ENCODE assay signal across 13 cellular contexts in genomic region chr13:45194081-45194939, GRCh38. TPM values are rescaled to one million over a fixed set of nuclear protein-coding genes. Genes with fewer than 3 reads are reported as not detected.
DNase-seq lines count a peak whose midpoint lies in the region; ATAC-seq and TF ChIP-seq lines count a peak whose summit lies in the region.
"Had no signal": no experiment of that assay in that cellular context is flagged by ENCODE, and none has a peak within 500 bp of the region (broad histone marks: within the 10 kb centered on the region; RNA-seq: fewer than 3 reads in every experiment).

No MANE protein-coding gene starts in this region.

- H3K36me3 Mint-ChIP-seq in effector memory CD8-positive, alpha-beta T cell (ENCODE audit: insufficient read depth), result peaks cover 8% of the 10 kb centered on the region
- H3K36me3 Mint-ChIP-seq in natural killer cell treated with Interleukin-12 subunit alpha and Interleukin-12 subunit beta and Interleukin-15 and Interleukin-18, amount 100 ng/mL, for 72 hours, result no peaks in the 10 kb centered on the region

- H3K4ac ChIP-seq in mesenchymal stem cell (ENCODE audit: low read depth in 1 of 2, low read length in 2 of 2), result no peak overlapping the region

- no peak overlapping the region for H2BK5ac ChIP-seq in mesenchymal stem cell (ENCODE audit: low read depth, low read length, poor library complexity, severe bottlenecking)

- DNase-seq in AG10803 (ENCODE audit: low read depth), result peak; percentile 46
- DNase-seq in RWPE2 (ENCODE audit: low spot score), result no peak
- peak; percentile 80 for DNase-seq in fibroblast of gingiva (ENCODE audit: low read depth)
- no peak for DNase-seq in mesenchymal stem cell
- DNase-seq in effector memory CD8-positive, alpha-beta T cell, result no peak
- DNase-seq in activated CD4-positive, CD25-positive, alpha-beta regulatory T cell treated with anti-CD3 and anti-CD28 coated beads, Interleukin-2, amount 50 U/mL, for 72 hours, result no peak
- no peak for DNase-seq in natural killer cell treated with Interleukin-12 subunit alpha and Interleukin-12 subunit beta and Interleukin-15 and Interleukin-18, amount 100 ng/mL, for 72 hours (ENCODE audit: low spot score)
- DNase-seq: activated CD4-positive, alpha-beta T cell treated with anti-CD3 and anti-CD28 coated beads for 36 hours; CD4-positive, alpha-beta T cell; NCI-H446 had no signal

- H3K18ac ChIP-seq in mesenchymal stem cell (ENCODE audit: low read depth in 1 of 2, low read length in 2 of 2), result no peak overlapping the region

- H2AK5ac ChIP-seq in mesenchymal stem cell (ENCODE audit: low read length, severe bottlenecking), result peak overlapping the region; percentile 47

- H3K27ac Mint-ChIP-seq in effector memory CD8-positive, alpha-beta T cell, result no peak overlapping the region
- H3K27ac Mint-ChIP-seq in natural killer cell treated with Interleukin-12 subunit alpha and Interleukin-12 subunit beta and Interleukin-15 and Interleukin-18, amount 100 ng/mL, for 72 hours, result no peak overlapping the region
- H3K27ac Mint-ChIP-seq: activated CD4-positive, alpha-beta T cell treated with anti-CD3 and anti-CD28 coated beads for 36 hours; CD4-positive, alpha-beta T cell had no signal

- no peak overlapping the region for H2BK12ac ChIP-seq in mesenchymal stem cell (ENCODE audit: low read length in 2 of 2)

- H3K23ac ChIP-seq in mesenchymal stem cell (ENCODE audit: low read length in 2 of 2), result peak overlapping the region in 1 of 2 experiments; percentile 89

- TF ChIP-seq CTCF in AG10803 (conservative IDR thresholded peaks at IDR 0.05; ENCODE audit: low read length) (peak; percentile 56), RWPE2 (IDR thresholded peaks at IDR 0.05; ENCODE audit: poor library complexity, severe bottlenecking) (no peak)

- no peak overlapping the region for H3K4me3 Mint-ChIP-seq in effector memory CD8-positive, alpha-beta T cell
- no peak overlapping the region for H3K4me3 Mint-ChIP-seq in natural killer cell treated with Interleukin-12 subunit alpha and Interleukin-12 subunit beta and Interleukin-15 and Interleukin-18, amount 100 ng/mL, for 72 hours
- H3K4me3 Mint-ChIP-seq: activated CD4-positive, alpha-beta T cell treated with anti-CD3 and anti-CD28 coated beads for 36 hours; CD4-positive, alpha-beta T cell had no signal

- no peak overlapping the region for H3K14ac ChIP-seq in mesenchymal stem cell (ENCODE audit: low read length in 2 of 2)

- H3K79me1 ChIP-seq in mesenchymal stem cell (replicated peaks; ENCODE audit: low read length, poor library complexity, severe bottlenecking), result peaks cover 6% of the 10 kb centered on the region

- H3K4me1 Mint-ChIP-seq in effector memory CD8-positive, alpha-beta T cell (ENCODE audit: low read depth in 2 of 2), result peaks cover 4 to 5% of the 10 kb centered on the region in 2 donors
- peaks cover 8 to 14% of the 10 kb centered on the region in 2 donors for H3K4me1 Mint-ChIP-seq in natural killer cell treated with Interleukin-12 subunit alpha and Interleukin-12 subunit beta and Interleukin-15 and Interleukin-18, amount 100 ng/mL, for 72 hours (ENCODE audit: low read depth in 2 of 2)

- ATAC-seq in RWPE2 (ENCODE audit: low read depth) (no peak), GM18861 (IDR thresholded peaks at IDR 0.05; ENCODE audit: unreplicated experiment) (no peak)
- no peak for ATAC-seq in effector memory CD8-positive, alpha-beta T cell (replicated peaks)
- ATAC-seq in natural killer cell treated with Interleukin-12 subunit alpha and Interleukin-12 subunit beta and Interleukin-15 and Interleukin-18, amount 100 ng/mL, for 72 hours, result no peak
- ATAC-seq: activated CD4-positive, alpha-beta T cell treated with anti-CD3 and anti-CD28 coated beads for 36 hours had no signal

- H3K36me3 ChIP-seq in RWPE2 (ENCODE audit: low read depth) (0 out of 2 replicates have a peak, but pooled peaks cover 3% of the 10 kb centered on the region), mesenchymal stem cell (ENCODE audit: control insufficient read depth in 1 of 2, insufficient read depth in 2 of 2, low read depth in 1 of 2, low read length in 2 of 2) (no peaks in the 10 kb centered on the region)

- H3K4me1 ChIP-seq in RWPE2 (ENCODE audit: insufficient read depth, poor library complexity, severe bottlenecking) (peaks cover 45% of the 10 kb centered on the region), mesenchymal stem cell (ENCODE audit: control insufficient read depth, insufficient read depth, low read depth, low read length) (peaks cover 4% of the 10 kb centered on the region)

- H2BK15ac ChIP-seq in mesenchymal stem cell (ENCODE audit: low read depth, poor library complexity, severe bottlenecking), result no peak overlapping the region

- no peak overlapping the region for H3K4me2 ChIP-seq in mesenchymal stem cell (ENCODE audit: low read length, poor library complexity, severe bottlenecking)

- H3K27me3 ChIP-seq in RWPE2 (ENCODE audit: insufficient read depth, poor library complexity, severe bottlenecking) (no peaks in the 10 kb centered on the region), mesenchymal stem cell (ENCODE audit: control insufficient read depth in 1 of 2, insufficient read depth in 1 of 2, low read length in 2 of 2) (no peaks in the 10 kb centered on the region)

- H2BK120ac ChIP-seq in mesenchymal stem cell (ENCODE audit: low read depth, low read length), result no peak overlapping the region

- H2AFZ ChIP-seq in mesenchymal stem cell (ENCODE audit: low read depth, low read length), result no peak overlapping the region

- WGBS in mesenchymal stem cell, result 89% methylated on average over 13 of the region's 15 CpGs

- no peaks in the 10 kb centered on the region for H3K27me3 Mint-ChIP-seq in effector memory CD8-positive, alpha-beta T cell
- no peaks in the 10 kb centered on the region for H3K27me3 Mint-ChIP-seq in natural killer cell treated with Interleukin-12 subunit alpha and Interleukin-12 subunit beta and Interleukin-15 and Interleukin-18, amount 100 ng/mL, for 72 hours
- H3K27me3 Mint-ChIP-seq: activated CD4-positive, alpha-beta T cell treated with anti-CD3 and anti-CD28 coated beads for 36 hours; CD4-positive, alpha-beta T cell had no signal

- peak overlapping the region; percentile 48 for H3K9ac ChIP-seq in mesenchymal stem cell (ENCODE audit: low read length)

- H3K9me3 ChIP-seq in RWPE2 (ENCODE audit: severe bottlenecking) (no peaks in the 10 kb centered on the region), mesenchymal stem cell (ENCODE audit: control insufficient read depth, low read length) (no peaks in the 10 kb centered on the region)

- H3K4me3 ChIP-seq in AG10803 (ENCODE audit: low read length), result no peak overlapping the region
- no peak overlapping the region for H3K4me3 ChIP-seq in RWPE2 (ENCODE audit: severe bottlenecking)
- H3K4me3 ChIP-seq in mesenchymal stem cell (ENCODE audit: insufficient read depth in 1 of 2, low read depth in 1 of 2, low read length in 2 of 2), result no peak overlapping the region

- H3K9me3 Mint-ChIP-seq in effector memory CD8-positive, alpha-beta T cell, result no peaks in the 10 kb centered on the region
- H3K9me3 Mint-ChIP-seq in natural killer cell treated with Interleukin-12 subunit alpha and Interleukin-12 subunit beta and Interleukin-15 and Interleukin-18, amount 100 ng/mL, for 72 hours, result no peaks in the 10 kb centered on the region
- H3K9me3 Mint-ChIP-seq: CD4-positive, alpha-beta T cell had no signal

- H4K8ac ChIP-seq in mesenchymal stem cell (ENCODE audit: low read length), result no peak overlapping the region

- H4K91ac ChIP-seq in mesenchymal stem cell (ENCODE audit: low read length), result no peak overlapping the region

- H3K27ac ChIP-seq in RWPE2 (ENCODE audit: poor library complexity, severe bottlenecking) (peak overlapping the region; percentile 64), mesenchymal stem cell (ENCODE audit: low read length, poor library complexity, severe bottlenecking) (peak overlapping the region; percentile 54)

RNA-seq across cellular contexts. Expression of gene KCTD4, which starts 6.5 kb away (rescaled TPM):
- not detected for polyA plus RNA-seq in mesenchymal stem cell (2013, experiment 1 of 2)
- polyA plus RNA-seq in mesenchymal stem cell (2013, experiment 2 of 2), result not detected
- not detected for total RNA-seq in natural killer cell treated with Interleukin-12 subunit alpha and Interleukin-12 subunit beta and Interleukin-15 and Interleukin-18, amount 100 ng/mL, for 72 hours
- total RNA-seq: activated CD4-positive, alpha-beta T cell treated with anti-CD3 and anti-CD28 coated beads for 36 hours; CD4-positive, alpha-beta T cell; pulmonary artery endothelial cell had no signal
- polyA plus RNA-seq: thymus had no signal

Comparison
In these comparisons a context has a peak if more than half of its experiments do, and no peak if none do; other contexts are left out.
1. DNase-seq: peak in AG10803 (single experiment) and fibroblast of gingiva (single experiment); none in RWPE2 (single experiment), mesenchymal stem cell (single experiment), effector memory CD8-positive, alpha-beta T cell (0 of 3), activated CD4-positive, CD25-positive, alpha-beta regulatory T cell treated with anti-CD3 and anti-CD28 coated beads, Interleukin-2, amount 50 U/mL, for 72 hours (single experiment) and natural killer cell treated with Interleukin-12 subunit alpha and Interleukin-12 subunit beta and Interleukin-15 and Interleukin-18, amount 100 ng/mL, for 72 hours (single experiment).